In the genomic region with DNA sequence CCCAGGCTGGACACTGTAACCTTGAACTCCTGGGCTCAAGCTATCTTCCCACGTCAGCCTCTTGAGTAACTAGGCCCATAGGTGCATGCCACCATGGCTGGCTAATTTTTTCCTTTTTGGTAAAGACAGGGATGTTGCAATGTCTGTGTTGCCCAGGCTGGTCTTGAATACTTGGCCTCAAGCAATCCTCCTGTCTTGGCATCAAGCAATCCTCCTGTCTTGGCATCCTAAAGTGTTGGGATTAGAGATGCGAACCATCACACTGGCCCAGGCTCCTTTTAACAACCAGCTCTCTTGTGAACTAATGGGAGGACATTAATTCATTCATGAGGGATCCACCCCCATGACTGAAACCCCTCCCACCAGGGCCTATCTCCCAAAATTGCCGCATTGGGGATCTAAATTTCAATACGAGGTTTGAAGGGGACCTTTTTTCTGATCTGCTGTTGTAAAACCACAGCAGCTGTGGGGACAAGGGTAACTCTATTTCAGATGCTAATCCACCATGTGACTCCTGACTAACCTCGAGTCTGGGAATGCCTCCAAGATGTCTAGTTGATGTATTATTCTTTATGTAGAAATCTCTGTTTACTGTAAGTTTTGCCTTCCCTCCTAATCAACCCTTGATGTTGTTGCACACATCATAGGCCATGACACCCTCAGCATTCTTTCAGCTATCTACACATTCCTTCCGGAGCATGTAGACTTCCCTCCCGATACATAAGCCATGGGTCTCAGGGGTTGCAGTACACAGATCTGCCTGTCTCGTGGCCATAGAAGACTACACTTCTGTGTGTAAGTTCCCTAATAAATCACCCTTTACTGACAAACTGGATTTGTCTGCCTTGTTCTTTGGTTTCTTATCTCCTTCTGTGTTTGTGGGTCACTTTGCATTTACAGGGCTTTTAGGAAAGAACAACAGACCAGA, we compare ENCODE assay signal across 10 cellular contexts. TPM values are rescaled to one million over a fixed set of nuclear protein-coding genes. Genes with fewer than 3 reads are reported as not detected.
DNase-seq lines count a peak whose midpoint lies in the region; ATAC-seq and TF ChIP-seq lines count a peak whose summit lies in the region.
"Had no signal": no experiment of that assay in that cellular context is flagged by ENCODE, and none has a peak within 500 bp of the region (broad histone marks: within the 10 kb centered on the region; RNA-seq: fewer than 3 reads in every experiment).

No MANE protein-coding gene starts in this region.

- peaks cover 24% of the 10 kb centered on the region for H3K4me1 Mint-ChIP-seq in CD14-positive monocyte
- peaks cover 2 to 6% (median 3%) of the 10 kb centered on the region in 4 donors for H3K4me1 Mint-ChIP-seq in naive thymus-derived CD8-positive, alpha-beta T cell

- peaks cover 8 to 15% (median 11%) of the 10 kb centered on the region in 7 donors for H3K9me3 Mint-ChIP-seq in CD14-positive monocyte
- H3K9me3 Mint-ChIP-seq in naive thymus-derived CD8-positive, alpha-beta T cell: peaks cover 0 to 20% (median 14%) of the 10 kb centered on the region in 9 donors

- H4K20me1 ChIP-seq in osteoblast (ENCODE audit: insufficient read depth, low read length): no peaks in the 10 kb centered on the region

- H3K36me3 Mint-ChIP-seq in CD14-positive monocyte: no peaks in the 10 kb centered on the region
- H3K36me3 Mint-ChIP-seq in naive thymus-derived CD8-positive, alpha-beta T cell: peaks cover 0 to 15% (median 5%) of the 10 kb centered on the region in 3 donors

- H3K36me3 ChIP-seq in osteoblast (ENCODE audit: insufficient read depth, low read length): no peaks in the 10 kb centered on the region

- intact Hi-C loops in CD14-positive monocyte (cut with micrococcal nuclease): no loop called here

- H2AFZ ChIP-seq in osteoblast (ENCODE audit: low read length): no peak overlapping the region

- POLR2A ChIA-PET in naive thymus-derived CD8-positive, alpha-beta T cell (lab: Charles Lee): interaction anchor here (2.9 kb wide), 1 partner anchor 86 kb away, joined by 8 read pairs; the partner anchor contains the start of gene B9D1

- ATAC-seq in HG02610 (IDR thresholded peaks at IDR 0.05; ENCODE audit: unreplicated experiment): no peak
- ATAC-seq in naive thymus-derived CD8-positive, alpha-beta T cell: no peak

- no peak for DNase-seq in CD14-positive monocyte (ENCODE audit: low spot score)
- peak; percentile 95 for DNase-seq in SK-MEL-5 (ENCODE audit: low read depth, low spot score)
- peak; percentile 98 for DNase-seq in fibroblast of peridontal ligament (ENCODE audit: extremely low read depth)
- peak; percentile 96 for DNase-seq in osteoblast (ENCODE audit: insufficient read length, low spot score, missing footprints)
- DNase-seq in HK-2 (ENCODE audit: unreplicated experiment): no peak
- no peak for DNase-seq in naive thymus-derived CD8-positive, alpha-beta T cell
- no peak for DNase-seq in activated CD4-positive, CD25-positive, alpha-beta regulatory T cell (lab: John Stamatoyannopoulos, UW)
- DNase-seq: effector CD4-positive, alpha-beta T cell; NCI-H187 treated with DMSO at 0.1 percent for 48 hours had no signal

- peak overlapping the region in 4 of 7 donors; percentile 4 to 77 (median 46) for H3K27ac Mint-ChIP-seq in CD14-positive monocyte
- no peak overlapping the region for H3K27ac Mint-ChIP-seq in naive thymus-derived CD8-positive, alpha-beta T cell

- TF ChIP-seq CTCF in CD14-positive monocyte (IDR thresholded peaks at IDR 0.05) (no peak), osteoblast (IDR thresholded peaks at IDR 0.05; ENCODE audit: extremely low read depth, low read depth, low read length) (no peak)

- H3K27me3 ChIP-seq in osteoblast (ENCODE audit: insufficient read depth, low read length): peaks cover 12% of the 10 kb centered on the region

- peaks cover 27% of the 10 kb centered on the region for H3K4me1 ChIP-seq in osteoblast (ENCODE audit: insufficient read depth, low read length)

- no peaks in the 10 kb centered on the region for H3K79me2 ChIP-seq in osteoblast (ENCODE audit: insufficient read depth, low read length)

- H3K4me3 Mint-ChIP-seq in CD14-positive monocyte: peak overlapping the region in 1 of 2 donors; percentile 23
- H3K4me3 Mint-ChIP-seq in naive thymus-derived CD8-positive, alpha-beta T cell: no peak overlapping the region

- H3K4me3 ChIP-seq in osteoblast (ENCODE audit: insufficient read depth, low read length): no peak overlapping the region

- peaks cover 10 to 13% (median 10%) of the 10 kb centered on the region in 3 donors for H3K27me3 Mint-ChIP-seq in CD14-positive monocyte (ENCODE audit: low read depth in 3 of 3)
- peaks cover 22 to 74% (median 28%) of the 10 kb centered on the region in 5 donors for H3K27me3 Mint-ChIP-seq in naive thymus-derived CD8-positive, alpha-beta T cell

- in situ Hi-C loops in SK-MEL-5 (cut with HindIII; ENCODE audit: low pct_unique_long_range_greater_than_20kb, low sequenced_read_pairs): no loop called here

- peak overlapping the region; percentile 56 for H3K27ac ChIP-seq in osteoblast (ENCODE audit: low read depth, low read length)

- H3K9me3 ChIP-seq in osteoblast (ENCODE audit: low read depth, low read length): no peaks in the 10 kb centered on the region

- peak overlapping the region; percentile 22 for H3K4me2 ChIP-seq in osteoblast (ENCODE audit: insufficient read depth, low read length)

RNA-seq across cellular contexts. Expression of gene RNF112, which starts 37.6 kb away (rescaled TPM):
- polyA plus RNA-seq in CD14-positive monocyte: not detected
- total RNA-seq in SK-MEL-5 (2014; rRNA removed; shearing (Covaris generic)): not detected in 2 replicates
- polyA plus RNA-seq in SK-MEL-5 (2015; cell fraction: cytosol; rRNA removed): 0.05 TPM in 1 of 2 replicates, not detected in the other
- polyA plus RNA-seq in SK-MEL-5 (2015; cell fraction: nucleus; rRNA removed): not detected in 2 replicates
- 0.29 and 0.36 TPM in 2 replicates for total RNA-seq in osteoblast
- total RNA-seq in naive thymus-derived CD8-positive, alpha-beta T cell: 1 to 10 TPM; 1.3 to 2.2 TPM
- under 1 TPM in 1 of 3 donors, not detected in 2; 0.22 TPM for polyA plus RNA-seq in naive thymus-derived CD8-positive, alpha-beta T cell

Comparison
In these comparisons a context has a peak if more than half of its experiments do, and no peak if none do; other contexts are left out.
1. DNase-seq: peak in SK-MEL-5 (single experiment), fibroblast of peridontal ligament (single experiment) and osteoblast (single experiment); none in CD14-positive monocyte (single experiment), HK-2 (single experiment), naive thymus-derived CD8-positive, alpha-beta T cell (0 of 10) and activated CD4-positive, CD25-positive, alpha-beta regulatory T cell (0 of 4).
2. H3K27ac Mint-ChIP-seq: peak in CD14-positive monocyte (4 of 7); none in naive thymus-derived CD8-positive, alpha-beta T cell (0 of 10).